ENCODE assay signal across 14 cellular contexts in genomic region chrX:133698298-133698697, GRCh38.
DNase-seq lines count a peak whose midpoint lies in the region; ATAC-seq, FAIRE-seq and TF ChIP-seq lines count a peak whose summit lies in the region.
"Had no signal": no experiment of that assay in that cellular context is flagged by ENCODE, and none has a peak within 500 bp of the region (broad histone marks: within the 10 kb centered on the region; RNA-seq: fewer than 3 reads in every experiment).

No MANE protein-coding gene starts in this region.

- H3K9ac ChIP-seq in astrocyte (ENCODE audit: low read length), result no peak overlapping the region

- TF ChIP-seq CTCF in A673 (conservative IDR thresholded peaks at IDR 0.05; ENCODE audit: low read depth, low read length), result peak; percentile 42; the same call in 1 of the 2 replicates
- peak; percentile 11 for TF ChIP-seq CTCF in astrocyte (IDR thresholded peaks at IDR 0.05; ENCODE audit: insufficient read depth, low read depth, low read length)

- intact Hi-C loops in A673 (cut with micrococcal nuclease; ENCODE audit: unreplicated experiment), result loop anchor here (1.0 kb wide), 1 partner anchor 78 kb away; no protein-coding TSS in a partner anchor

- no peaks in the 10 kb centered on the region for H3K9me3 Mint-ChIP-seq in astrocyte (ENCODE audit: unreplicated experiment)
- no peaks in the 10 kb centered on the region for H3K9me3 Mint-ChIP-seq in activated T-cell treated with anti-CD3 and anti-CD28 coated beads, Interleukin-2, amount 50 U/mL, for 4 hours

- peak overlapping the region; percentile 30 for H3K4me2 ChIP-seq in astrocyte (ENCODE audit: low read length)

- in situ Hi-C loops in HAP-1 (cut with MboI; ENCODE audit: low sequenced_read_pairs), result loop anchor here (5.0 kb wide), 1 partner anchor 84 kb away; no protein-coding TSS in a partner anchor

- FAIRE-seq in astrocyte (lab: Jason Lieb, UNC), result peak; percentile 88

- no peak for ATAC-seq in activated T-cell treated with anti-CD3 and anti-CD28 coated beads, Interleukin-2, amount 50 U/mL, for 4 hours
- ATAC-seq: activated CD4-positive, CD25-positive, alpha-beta regulatory T cell treated with anti-CD3 and anti-CD28 coated beads, Interleukin-2, amount 50 U/mL, for 24 hours; stimulated activated naive CD8-positive, alpha-beta T cell treated with anti-CD3 and anti-CD28 coated beads, Interleukin-15, Interleukin-2, amounts not matched to agents 100 U/mL and 50 U/mL, for 24 hours had no signal

- peaks cover 24% of the 10 kb centered on the region for H3K4me1 Mint-ChIP-seq in astrocyte (ENCODE audit: low read depth, unreplicated experiment)
- H3K4me1 Mint-ChIP-seq in activated T-cell treated with anti-CD3 and anti-CD28 coated beads, Interleukin-2, amount 50 U/mL, for 4 hours (ENCODE audit: low read depth), result no peaks in the 10 kb centered on the region

- no peak overlapping the region for H3K27ac Mint-ChIP-seq in astrocyte (ENCODE audit: unreplicated experiment)

- H3K79me2 ChIP-seq in astrocyte (ENCODE audit: insufficient read depth, low read length), result no peaks in the 10 kb centered on the region

- no TSS peak for BruUV-seq in A673 (replicated peaks; lab: Mats Ljungman, UMichigan)

- POLR2A ChIA-PET in A673 (lab: Charles Lee; ENCODE audit: low non-redundant PET), result no interaction called here

- no peaks in the 10 kb centered on the region for H3K27me3 Mint-ChIP-seq in astrocyte (ENCODE audit: low read depth, unreplicated experiment)
- H3K27me3 Mint-ChIP-seq in activated T-cell treated with anti-CD3 and anti-CD28 coated beads, Interleukin-2, amount 50 U/mL, for 4 hours (ENCODE audit: low read depth), result no peaks in the 10 kb centered on the region

- CTCF ChIA-PET in A673 (lab: Charles Lee), result interaction anchor here (1.0 to 1.2 kb wide), 3 partner anchors 87 to 328 kb away, joined by 3 to 5 read pairs (median 5); no protein-coding TSS in a partner anchor

- H3K36me3 Mint-ChIP-seq in astrocyte (ENCODE audit: low read depth, unreplicated experiment), result no peaks in the 10 kb centered on the region
- H3K36me3 Mint-ChIP-seq in activated T-cell treated with anti-CD3 and anti-CD28 coated beads, Interleukin-2, amount 50 U/mL, for 4 hours (ENCODE audit: insufficient read depth), result no peaks in the 10 kb centered on the region

- H3K9me3 ChIP-seq in A673 (ENCODE audit: low read depth, low read length, poor library complexity, severe bottlenecking) (no peaks in the 10 kb centered on the region), HAP-1 (no peaks in the 10 kb centered on the region), astrocyte (ENCODE audit: insufficient read depth, low read depth, low read length) (no peaks in the 10 kb centered on the region)

- DNase-seq in A673 (ENCODE audit: low spot score) (peak; percentile 39), HAP-1 (ENCODE audit: low spot score in 2 of 2) (peak; percentile 54 to 98), astrocyte (ENCODE audit: low read depth) (peak; percentile 14), iris pigment epithelial cell (ENCODE audit: low read depth) (peak; percentile 49), RKO (ENCODE audit: low spot score) (no peak), SHP77 treated with DMSO at 0.1 percent for 48 hours (lab: John Stamatoyannopoulos, UW) (no peak)
- no peak for DNase-seq in activated T-cell treated with anti-CD3 and anti-CD28 coated beads, Interleukin-2, amount 50 U/mL, for 4 hours
- DNase-seq in activated CD8-positive, alpha-beta memory T cell treated with anti-CD3 and anti-CD28 coated beads, Interleukin-2, amount 50 U/mL, for 48 hours, result no peak
- DNase-seq: activated naive CD4-positive, alpha-beta T cell; mammary epithelial cell; MV-4-11; stimulated activated naive CD8-positive, alpha-beta T cell treated with anti-CD3 and anti-CD28 coated beads, Interleukin-15, Interleukin-2, amounts not matched to agents 100 U/mL and 50 U/mL, for 24 hours had no signal

- H3K4me3 ChIP-seq in A673 (ENCODE audit: low read depth, low read length, poor library complexity, severe bottlenecking) (no peak overlapping the region), HAP-1 (no peak overlapping the region), astrocyte (ENCODE audit: insufficient read depth, low read depth, low read length) (no peak overlapping the region)

- no peak overlapping the region for H3K27ac ChIP-seq in A673 (ENCODE audit: low read depth, low read length, poor library complexity, severe bottlenecking)
- no peak overlapping the region for H3K27ac ChIP-seq in astrocyte (ENCODE audit: low read depth, low read length)
- H3K27ac ChIP-seq: C4-2B had no signal

- H2AFZ ChIP-seq in astrocyte (ENCODE audit: low read depth, low read length), result no peak overlapping the region

- no peaks in the 10 kb centered on the region for H4K20me1 ChIP-seq in astrocyte (ENCODE audit: insufficient read depth, low read length)

- H3K27me3 ChIP-seq in A673 (replicated peaks; ENCODE audit: insufficient read depth, low read depth, low read length, poor library complexity) (peaks cover 8% of the 10 kb centered on the region), HAP-1 (ENCODE audit: low read depth) (no peaks in the 10 kb centered on the region), astrocyte (ENCODE audit: insufficient read depth, low read length) (no peaks in the 10 kb centered on the region)

- H3K36me3 ChIP-seq in A673 (ENCODE audit: insufficient read depth, low read length, poor library complexity, severe bottlenecking) (no peaks in the 10 kb centered on the region), HAP-1 (replicated peaks) (peaks cover 19% of the 10 kb centered on the region), astrocyte (ENCODE audit: insufficient read depth, low read length) (no peaks in the 10 kb centered on the region)

- H3K4me3 Mint-ChIP-seq in astrocyte (ENCODE audit: unreplicated experiment), result no peak overlapping the region
- H3K4me3 Mint-ChIP-seq in activated T-cell treated with anti-CD3 and anti-CD28 coated beads, Interleukin-2, amount 50 U/mL, for 4 hours, result no peak overlapping the region

- no peaks in the 10 kb centered on the region for H3K4me1 ChIP-seq in A673 (ENCODE audit: insufficient read depth, low read length, poor library complexity, severe bottlenecking)
- H3K4me1 ChIP-seq in HAP-1, result peaks cover 55% of the 10 kb centered on the region
- H3K4me1 ChIP-seq in astrocyte (ENCODE audit: insufficient read depth, low read length), result peaks cover 3% of the 10 kb centered on the region

Comparison
In these comparisons a context has a peak if more than half of its experiments do, and no peak if none do; other contexts are left out.
1. DNase-seq: peak in A673 (single experiment), HAP-1 (2 of 2), astrocyte (single experiment) and iris pigment epithelial cell (single experiment); none in activated T-cell treated with anti-CD3 and anti-CD28 coated beads, Interleukin-2, amount 50 U/mL, for 4 hours (single experiment), activated CD8-positive, alpha-beta memory T cell treated with anti-CD3 and anti-CD28 coated beads, Interleukin-2, amount 50 U/mL, for 48 hours (single experiment), RKO (single experiment) and SHP77 treated with DMSO at 0.1 percent for 48 hours (single experiment).